ENCODE assay signal across 17 cellular contexts in the genomic region with DNA sequence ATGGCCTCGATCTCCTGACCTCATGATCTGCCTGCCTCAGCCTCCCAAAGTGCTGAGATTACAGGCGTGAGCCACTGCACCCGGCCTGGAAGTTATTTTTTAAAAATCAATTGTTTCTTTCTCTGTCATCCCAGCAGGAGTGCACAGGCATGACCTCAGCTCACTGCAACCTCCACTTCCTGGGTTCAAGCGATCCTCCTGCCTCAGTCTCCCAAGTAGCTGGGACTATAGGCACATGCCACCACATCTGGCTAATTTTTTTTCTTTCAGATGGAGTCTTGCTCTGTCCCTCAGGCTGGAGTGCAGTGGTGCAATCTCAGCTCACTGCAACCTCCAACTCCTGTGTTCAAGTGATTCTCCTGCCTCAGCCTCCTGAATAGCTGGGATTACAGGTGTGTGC. TPM values are rescaled to one million over a fixed set of nuclear protein-coding genes. Genes with fewer than 3 reads are reported as not detected.
"Had no signal": no experiment of that assay in that cellular context is flagged by ENCODE, and none has a peak within 500 bp of the region (broad histone marks: within the 10 kb centered on the region; RNA-seq: fewer than 3 reads in every experiment).

No MANE protein-coding gene starts in this region.

RNA-seq across cellular contexts. Expression of gene ZG16, which starts 9.1 kb away (rescaled TPM):
- total RNA-seq: kidney; kidney epithelial cell; left cardiac atrium; left lung; left ventricle myocardium inferior; left ventricle myocardium superior; lower leg skin; lower lobe of right lung; lung microvascular endothelial cell; mammary epithelial cell; mesenteric fat pad; mononuclear cell; mucosa of gallbladder; myocyte; naive thymus-derived CD4-positive, alpha-beta T cell had no signal
- polyA plus RNA-seq: immature natural killer cell; keratinocyte; mammary epithelial cell; naive thymus-derived CD4-positive, alpha-beta T cell had no signal

RNA-seq across cellular contexts. Expression of gene PRRT2, which starts 24.8 kb away (rescaled TPM):
- polyA plus RNA-seq: immature natural killer cell, keratinocyte had no signal
